ENCODE assay signal across 8 cellular contexts in genomic region chr7:129054438-129055293, GRCh38. TPM values are rescaled to one million over a fixed set of nuclear protein-coding genes. Genes with fewer than 3 reads are reported as not detected.
DNase-seq lines count a peak whose midpoint lies in the region; ATAC-seq lines count a peak whose summit lies in the region.

TNPO3 (minus strand) TSS chr7:129055111; CDS start chr7:129054770, 341 bp downstream.

- DNase-seq in GM19240 (ENCODE audit: insufficient read length, low spot score) (peak; percentile 88), NCI-H526 treated with DMSO at 0.1 percent for 48 hours (lab: John Stamatoyannopoulos, UW) (peak; percentile 96), dedifferentiated amniotic fluid mesenchymal stem cell (ENCODE audit: extremely low spot score) (peak; percentile 92), left lobe of liver (ENCODE audit: low spot score) (peak; percentile 95)
- DNase-seq in activated CD4-positive, alpha-beta T cell treated with anti-CD3 and anti-CD28 coated beads, Interleukin-2, amount 10 ng/mL, durations not matched to agents 7 days and 5 days, result peak; percentile 92
- peak; percentile 85 for DNase-seq in stimulated activated CD4-positive, alpha-beta T cell treated with anti-CD3 and anti-CD28 coated beads, Interleukin-2, amount 100 ng/mL, for 4 hours (ENCODE audit: low read depth)

- peak within 1 kb of the TSS; percentile 99 for H3K27ac ChIP-seq in BLaER1

- POLR2A ChIA-PET in activated CD4-positive, alpha-beta T cell treated with anti-CD3 and anti-CD28 coated beads, Interleukin-2, amount 10 ng/mL, durations not matched to agents 7 days and 5 days (lab: Charles Lee), result interaction anchor here (0.6 kb wide), 1 partner anchor 9 kb away, joined by 3 read pairs; no protein-coding TSS in a partner anchor

- H3K27me3 Mint-ChIP-seq in activated CD4-positive, alpha-beta T cell treated with anti-CD3 and anti-CD28 coated beads, Interleukin-2, amount 10 ng/mL, durations not matched to agents 7 days and 5 days, result peaks cover 14% of the 10 kb centered on the region

- H3K9ac ChIP-seq in BLaER1, result peak within 1 kb of the TSS; percentile 99

- H3K36me3 ChIP-seq in BLaER1, result peaks cover 27% of the 10 kb centered on the region; the same call in 1 of the 2 replicates

- peak within 1 kb of the TSS; percentile 78 for H3K4me3 ChIP-seq in BLaER1

- peak within 1 kb of the TSS; percentile 91 for H3K4me2 ChIP-seq in BLaER1

- CTCF ChIA-PET in activated CD4-positive, alpha-beta T cell treated with anti-CD3 and anti-CD28 coated beads, Interleukin-2, amount 10 ng/mL, durations not matched to agents 7 days and 5 days (lab: Charles Lee), result interaction anchor here (0.8 to 2.1 kb wide), 7 partner anchors 10 to 155 kb away, joined by 3 to 8 read pairs (median 4); no protein-coding TSS in a partner anchor

- peak within 1 kb of the TSS; percentile 99 for H3K27ac Mint-ChIP-seq in activated CD4-positive, alpha-beta T cell treated with anti-CD3 and anti-CD28 coated beads, Interleukin-2, amount 10 ng/mL, durations not matched to agents 7 days and 5 days

- peaks cover 24% of the 10 kb centered on the region for H3K36me3 Mint-ChIP-seq in activated CD4-positive, alpha-beta T cell treated with anti-CD3 and anti-CD28 coated beads, Interleukin-2, amount 10 ng/mL, durations not matched to agents 7 days and 5 days (ENCODE audit: low read depth)

- H3K4me3 Mint-ChIP-seq in activated CD4-positive, alpha-beta T cell treated with anti-CD3 and anti-CD28 coated beads, Interleukin-2, amount 10 ng/mL, durations not matched to agents 7 days and 5 days, result peak within 1 kb of the TSS; percentile 94

- ATAC-seq in HG03460 (IDR thresholded peaks at IDR 0.05; ENCODE audit: unreplicated experiment), result peak; percentile 82
- peak; percentile 95 for ATAC-seq in left lobe of liver

- no peaks in the 10 kb centered on the region for H3K9me3 Mint-ChIP-seq in activated CD4-positive, alpha-beta T cell treated with anti-CD3 and anti-CD28 coated beads, Interleukin-2, amount 10 ng/mL, durations not matched to agents 7 days and 5 days

- no peaks in the 10 kb centered on the region for H3K9me3 ChIP-seq in BLaER1

- H3K4me1 Mint-ChIP-seq in activated CD4-positive, alpha-beta T cell treated with anti-CD3 and anti-CD28 coated beads, Interleukin-2, amount 10 ng/mL, durations not matched to agents 7 days and 5 days, result peaks cover 33% of the 10 kb centered on the region

- H4K20me1 ChIP-seq in BLaER1, result peaks cover 38% of the 10 kb centered on the region; the same call in 1 of the 2 replicates

- peaks cover 39% of the 10 kb centered on the region for H3K4me1 ChIP-seq in BLaER1

- no peaks in the 10 kb centered on the region for H3K27me3 ChIP-seq in BLaER1

RNA-seq across cellular contexts. Expression of gene TNPO3, which starts in this region (rescaled TPM):
- 10 to 100 TPM; 44.3 to 48.1 TPM for total RNA-seq in activated CD4-positive, alpha-beta T cell treated with anti-CD3 and anti-CD28 coated beads, Interleukin-2, amount 10 ng/mL, durations not matched to agents 7 days and 5 days
- total RNA-seq in left lobe of liver, result 16.6 TPM

Comparison
In these comparisons a context has a peak if more than half of its experiments do, and no peak if none do; other contexts are left out.
1. Peak in every context shown above with its lines: DNase-seq, ATAC-seq, H3K4me3 ChIP-seq and H3K27ac ChIP-seq.